14 cellular contexts compared by ENCODE assay signal in genomic region chr19:47618771-47619170, GRCh38. TPM values are rescaled to one million over a fixed set of nuclear protein-coding genes. Genes with fewer than 3 reads are reported as not detected.
DNase-seq lines count a peak whose midpoint lies in the region; ATAC-seq and TF ChIP-seq lines count a peak whose summit lies in the region.
"Had no signal": no experiment of that assay in that cellular context is flagged by ENCODE, and none has a peak within 500 bp of the region (broad histone marks: within the 10 kb centered on the region; RNA-seq: fewer than 3 reads in every experiment).

No MANE protein-coding gene starts in this region.

- H3K27ac Mint-ChIP-seq in CD8-positive, alpha-beta memory T cell = no peak overlapping the region
- H3K27ac Mint-ChIP-seq: activated naive CD8-positive, alpha-beta T cell treated with anti-CD3 and anti-CD28 coated beads for 36 hours; CD4-positive, CD25-positive, alpha-beta regulatory T cell had no signal

- ATAC-seq in lower lobe of right lung (peak; percentile 19 to 34), GM21825 (IDR thresholded peaks at IDR 0.05; ENCODE audit: unreplicated experiment) (no peak), HG02840 (IDR thresholded peaks at IDR 0.05; ENCODE audit: low FRiP score, unreplicated experiment) (no peak)
- ATAC-seq: stimulated activated naive CD8-positive, alpha-beta T cell treated with anti-CD3 and anti-CD28 coated beads, Interleukin-15, amount 100 ng/mL, for 72 hours had no signal

- WGBS in esophagus squamous epithelium, 2 donors = 72 to 74% methylated on average over 12 to 14 of the region's 14 CpGs

- DNase-seq in NCI-H2196 treated with DMSO at 0.1 percent for 48 hours (lab: John Stamatoyannopoulos, UW; ENCODE audit: unreplicated experiment) (peak; percentile 63), esophagus squamous epithelium (lab: John Stamatoyannopoulos, UW) (no peak), lower lobe of right lung (no peak)
- no peak for DNase-seq in CD8-positive, alpha-beta memory T cell
- no peak for DNase-seq in activated naive CD4-positive, alpha-beta T cell treated with Interleukin-2 at 50 U/mL for 16 hours
- DNase-seq: activated naive CD8-positive, alpha-beta T cell treated with anti-CD3 and anti-CD28 coated beads for 36 hours; CD4-positive, CD25-positive, alpha-beta regulatory T cell; effector memory CD4-positive, alpha-beta T cell; NCI-H524; stimulated activated naive CD8-positive, alpha-beta T cell treated with anti-CD3 and anti-CD28 coated beads, Interleukin-15, amount 100 ng/mL, for 72 hours had no signal

- no peak overlapping the region for H3K4me3 ChIP-seq in esophagus squamous epithelium
- no peak overlapping the region for H3K4me3 ChIP-seq in lower lobe of right lung
- H3K4me3 ChIP-seq in CD8-positive, alpha-beta memory T cell (ENCODE audit: low read length) = no peak overlapping the region
- H3K4me3 ChIP-seq: hepatocyte had no signal

- CTCF ChIA-PET in CD8-positive, alpha-beta memory T cell (lab: Charles Lee) = no interaction called here

- peaks cover 0 to 25% (median 0%) of the 10 kb centered on the region in 3 donors for H3K36me3 ChIP-seq in esophagus squamous epithelium
- peaks cover 8% of the 10 kb centered on the region for H3K36me3 ChIP-seq in lower lobe of right lung
- H3K36me3 ChIP-seq in CD8-positive, alpha-beta memory T cell (ENCODE audit: insufficient read depth, low read length) = no peaks in the 10 kb centered on the region

- no peak for TF ChIP-seq POLR2A in esophagus squamous epithelium (IDR thresholded peaks at IDR 0.05)

- POLR2A ChIA-PET in CD8-positive, alpha-beta memory T cell (lab: Charles Lee) = no interaction called here

- H3K4me1 ChIP-seq in esophagus squamous epithelium (peaks cover 9 to 58% (median 11%) of the 10 kb centered on the region in 3 donors), lower lobe of right lung (peaks cover 26% of the 10 kb centered on the region)
- no peaks in the 10 kb centered on the region for H3K4me1 ChIP-seq in CD8-positive, alpha-beta memory T cell (ENCODE audit: insufficient read depth, low read length)

- H3K9me3 ChIP-seq in esophagus squamous epithelium (no peaks in the 10 kb centered on the region), lower lobe of right lung (no peaks in the 10 kb centered on the region)
- no peaks in the 10 kb centered on the region for H3K9me3 ChIP-seq in CD8-positive, alpha-beta memory T cell (ENCODE audit: low read length)

- no peaks in the 10 kb centered on the region for H3K27me3 Mint-ChIP-seq in CD8-positive, alpha-beta memory T cell
- H3K27me3 Mint-ChIP-seq: activated naive CD8-positive, alpha-beta T cell treated with anti-CD3 and anti-CD28 coated beads for 36 hours; CD4-positive, CD25-positive, alpha-beta regulatory T cell; stimulated activated naive CD8-positive, alpha-beta T cell treated with anti-CD3 and anti-CD28 coated beads, Interleukin-15, amount 100 ng/mL, for 72 hours had no signal

- H3K4me1 Mint-ChIP-seq in CD8-positive, alpha-beta memory T cell = peaks cover 33 to 59% (median 42%) of the 10 kb centered on the region in 3 donors

- no peaks in the 10 kb centered on the region for H3K9me3 Mint-ChIP-seq in CD8-positive, alpha-beta memory T cell
- H3K9me3 Mint-ChIP-seq: activated naive CD8-positive, alpha-beta T cell treated with anti-CD3 and anti-CD28 coated beads for 36 hours; CD4-positive, CD25-positive, alpha-beta regulatory T cell; stimulated activated naive CD8-positive, alpha-beta T cell treated with anti-CD3 and anti-CD28 coated beads, Interleukin-15, amount 100 ng/mL, for 72 hours had no signal

- peak overlapping the region in 3 of 4 donors; percentile 44 to 62 (median 46) for H3K27ac ChIP-seq in esophagus squamous epithelium
- no peak overlapping the region for H3K27ac ChIP-seq in lower lobe of right lung
- peak overlapping the region; percentile 40 for H3K27ac ChIP-seq in temporal lobe (ENCODE audit: low read depth, low read length)
- H3K27ac ChIP-seq in CD8-positive, alpha-beta memory T cell (ENCODE audit: low read depth, low read length) = no peak overlapping the region

- intact Hi-C loops in esophagus squamous epithelium (cut with DNase I) (no loop called here), lower lobe of right lung (cut with DNase I) (no loop called here)

- H3K4me3 Mint-ChIP-seq in CD8-positive, alpha-beta memory T cell = no peak overlapping the region
- H3K4me3 Mint-ChIP-seq: activated naive CD8-positive, alpha-beta T cell treated with anti-CD3 and anti-CD28 coated beads for 36 hours; CD4-positive, CD25-positive, alpha-beta regulatory T cell; stimulated activated naive CD8-positive, alpha-beta T cell treated with anti-CD3 and anti-CD28 coated beads, Interleukin-15, amount 100 ng/mL, for 72 hours had no signal

- no peaks in the 10 kb centered on the region for H3K27me3 ChIP-seq in esophagus squamous epithelium
- H3K27me3 ChIP-seq in lower lobe of right lung (ENCODE audit: low read depth) = no peaks in the 10 kb centered on the region
- H3K27me3 ChIP-seq in CD8-positive, alpha-beta memory T cell (ENCODE audit: insufficient read depth, low read length, poor library complexity, severe bottlenecking) = no peaks in the 10 kb centered on the region
- H3K27me3 ChIP-seq: hepatocyte had no signal

- no peak for TF ChIP-seq CTCF in esophagus squamous epithelium (IDR thresholded peaks at IDR 0.05)
- no peak for TF ChIP-seq CTCF in lower lobe of right lung (IDR thresholded peaks at IDR 0.05)

- peaks cover 0 to 44% (median 3%) of the 10 kb centered on the region in 3 donors for H3K36me3 Mint-ChIP-seq in CD8-positive, alpha-beta memory T cell

RNA-seq across cellular contexts. Expression of gene BICRA, which starts 9.8 kb away (rescaled TPM):
- total RNA-seq in esophagus squamous epithelium (10 to 100 TPM in 1 of 4 donors, 1 to 10 TPM in 3; 1.1 to 17.5 (median 7.0) TPM), lower lobe of right lung (18.3 TPM), temporal lobe (3.7 TPM)
- total RNA-seq in CD8-positive, alpha-beta memory T cell = 10 to 100 TPM; 11.5 to 13.9 TPM
- polyA plus RNA-seq in CD8-positive, alpha-beta memory T cell = 1.6 TPM

RNA-seq across cellular contexts. Expression of gene ZNF541, which starts 45.8 kb away (rescaled TPM):
- total RNA-seq in esophagus squamous epithelium (under 1 TPM in 1 of 4 donors, not detected in 3; 0.04 TPM), lower lobe of right lung (0.89 TPM), temporal lobe (under 0.01 TPM)
- total RNA-seq in CD8-positive, alpha-beta memory T cell = under 1 TPM; 0.13 to 0.44 TPM
- polyA plus RNA-seq in CD8-positive, alpha-beta memory T cell = 0.18 TPM

Comparison
In these comparisons a context has a peak if more than half of its experiments do, and no peak if none do; other contexts are left out.
1. H3K27ac ChIP-seq: peak in esophagus squamous epithelium (3 of 4) and temporal lobe (single experiment); none in lower lobe of right lung (single experiment) and CD8-positive, alpha-beta memory T cell (single experiment).
2. ATAC-seq: peak in lower lobe of right lung (2 of 2); none in GM21825 (single experiment) and HG02840 (single experiment).